In the genomic region with DNA sequence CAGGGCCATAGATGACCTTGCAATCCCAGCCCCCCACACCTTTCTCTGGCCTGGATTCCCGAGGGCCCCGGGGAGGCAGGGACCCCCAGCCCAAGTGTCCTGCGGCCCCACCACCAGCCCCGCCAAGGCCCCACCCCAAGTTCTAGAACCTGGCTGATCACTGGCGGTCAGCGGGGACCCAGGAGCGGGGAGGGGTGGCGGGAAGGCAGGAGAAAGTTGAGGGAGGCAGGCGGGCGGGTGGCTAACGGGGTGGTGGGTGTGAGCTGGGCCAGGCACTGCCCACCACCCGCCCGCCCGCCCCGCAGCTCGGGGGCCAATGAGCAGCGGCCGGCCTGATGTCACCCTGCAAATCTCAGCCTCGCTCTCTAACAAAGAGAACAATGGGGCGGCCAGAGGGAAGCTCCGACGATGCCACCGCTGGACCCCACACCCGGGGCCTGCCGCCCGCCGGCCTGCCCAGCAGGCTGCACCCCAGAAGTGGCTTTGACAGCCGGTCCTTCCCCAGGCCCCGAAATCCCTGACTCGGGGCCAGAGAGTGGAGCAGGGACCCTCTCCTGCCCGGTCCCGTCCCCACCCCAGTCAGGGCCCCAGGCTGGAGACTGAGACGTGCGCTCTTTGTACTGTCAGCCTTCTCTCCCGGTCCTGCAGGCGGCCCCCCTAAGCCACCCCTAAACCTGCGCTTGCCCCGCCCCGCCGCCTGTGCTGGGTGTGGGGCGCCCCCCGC, we compare ENCODE assay signal across 8 cellular contexts. TPM values are rescaled to one million over a fixed set of nuclear protein-coding genes. Genes with fewer than 3 reads are reported as not detected.
DNase-seq lines count a peak whose midpoint lies in the region; ATAC-seq and TF ChIP-seq lines count a peak whose summit lies in the region.

No MANE protein-coding gene starts in this region.

- intact Hi-C loops in A673 (cut with micrococcal nuclease; ENCODE audit: unreplicated experiment), result no loop called here

- peak overlapping the region; percentile 89 for H2AFZ ChIP-seq in osteoblast (ENCODE audit: low read length)

- H3K27me3 Mint-ChIP-seq in activated T-helper 17 cell treated with anti-CD3 and anti-CD28 coated beads, Interleukin-2, amount 50 U/mL, for 72 hours, result peaks cover 4% of the 10 kb centered on the region

- no peak for TF ChIP-seq EP300 in gastroesophageal sphincter (IDR thresholded peaks at IDR 0.05)

- no peaks in the 10 kb centered on the region for H3K9me3 Mint-ChIP-seq in activated T-helper 17 cell treated with anti-CD3 and anti-CD28 coated beads, Interleukin-2, amount 50 U/mL, for 72 hours

- peaks cover 32% of the 10 kb centered on the region for H4K20me1 ChIP-seq in osteoblast (ENCODE audit: insufficient read depth, low read length)

- peak overlapping the region; percentile 84 for H3K4me2 ChIP-seq in osteoblast (ENCODE audit: insufficient read depth, low read length)

- peaks cover 39% of the 10 kb centered on the region for H3K79me2 ChIP-seq in osteoblast (ENCODE audit: insufficient read depth, low read length)

- peaks cover 7% of the 10 kb centered on the region for H3K4me1 ChIP-seq in A673 (ENCODE audit: insufficient read depth, low read length, poor library complexity, severe bottlenecking)
- H3K4me1 ChIP-seq in gastroesophageal sphincter, result peaks cover 0 to 27% (median 11%) of the 10 kb centered on the region in 3 donors
- peaks cover 5% of the 10 kb centered on the region for H3K4me1 ChIP-seq in osteoblast (ENCODE audit: insufficient read depth, low read length)

- no peak overlapping the region for H3K27ac Mint-ChIP-seq in activated T-helper 17 cell treated with anti-CD3 and anti-CD28 coated beads, Interleukin-2, amount 50 U/mL, for 72 hours

- TF ChIP-seq POLR2A in gastroesophageal sphincter (IDR thresholded peaks at IDR 0.05), result peak; percentile 14 to 45

- peak overlapping the region; percentile 96 for H3K4me3 ChIP-seq in A673 (ENCODE audit: low read depth, low read length, poor library complexity, severe bottlenecking)
- H3K4me3 ChIP-seq in WERI-Rb-1 (ENCODE audit: low read depth, low read length), result peak overlapping the region; percentile 82
- peak overlapping the region; percentile 45 to 82 for H3K4me3 ChIP-seq in gastroesophageal sphincter
- peak overlapping the region; percentile 82 for H3K4me3 ChIP-seq in osteoblast (ENCODE audit: insufficient read depth, low read length)

- BruUV-seq in A673 (replicated peaks; lab: Mats Ljungman, UMichigan), result no TSS peak

- H3K36me3 ChIP-seq in A673 (ENCODE audit: insufficient read depth, low read length, poor library complexity, severe bottlenecking) (peaks cover 6% of the 10 kb centered on the region), WERI-Rb-1 (peaks cover 50% of the 10 kb centered on the region), gastroesophageal sphincter (peaks cover 0 to 5% of the 10 kb centered on the region in 2 donors), osteoblast (ENCODE audit: insufficient read depth, low read length) (no peaks in the 10 kb centered on the region)

- POLR2A ChIA-PET in A673 (lab: Charles Lee; ENCODE audit: low non-redundant PET), result no interaction called here

- CTCF ChIA-PET in A673 (lab: Charles Lee), result interaction anchor here (0.7 kb wide), 1 partner anchor 711 kb away, joined by 3 read pairs; no protein-coding TSS in a partner anchor

- H3K27me3 ChIP-seq in A673 (replicated peaks; ENCODE audit: insufficient read depth, low read depth, low read length, poor library complexity), result no peaks in the 10 kb centered on the region
- no peaks in the 10 kb centered on the region for H3K27me3 ChIP-seq in WERI-Rb-1 (ENCODE audit: insufficient read depth, low read depth, severe bottlenecking)
- no peaks in the 10 kb centered on the region for H3K27me3 ChIP-seq in gastroesophageal sphincter
- peaks cover 5% of the 10 kb centered on the region for H3K27me3 ChIP-seq in osteoblast (ENCODE audit: insufficient read depth, low read length)

- no CpG with 5 or more reads among the region's 42 CpGs for WGBS in gastroesophageal sphincter (ENCODE audit: low coverage in 1 of 2), 2 donors

- peak; percentile 77 for ATAC-seq in gastroesophageal sphincter
- no peak for ATAC-seq in activated T-helper 17 cell treated with anti-CD3 and anti-CD28 coated beads, Interleukin-2, amount 50 U/mL, for 72 hours (replicated peaks)

- H3K9me3 ChIP-seq in A673 (ENCODE audit: low read depth, low read length, poor library complexity, severe bottlenecking) (no peaks in the 10 kb centered on the region), WERI-Rb-1 (ENCODE audit: severe bottlenecking) (peaks cover 8% of the 10 kb centered on the region), gastroesophageal sphincter (no peaks in the 10 kb centered on the region), osteoblast (ENCODE audit: low read depth, low read length) (no peaks in the 10 kb centered on the region)

- TF ChIP-seq CTCF in A673 (conservative IDR thresholded peaks at IDR 0.05; ENCODE audit: low read depth, low read length) (no peak), WERI-Rb-1 (IDR thresholded peaks at IDR 0.05; ENCODE audit: low read depth, low read length) (no peak), gastroesophageal sphincter (IDR thresholded peaks at IDR 0.05) (no peak), osteoblast (IDR thresholded peaks at IDR 0.05; ENCODE audit: extremely low read depth, low read depth, low read length) (no peak)

- H3K4me3 Mint-ChIP-seq in activated T-helper 17 cell treated with anti-CD3 and anti-CD28 coated beads, Interleukin-2, amount 50 U/mL, for 72 hours, result no peak overlapping the region

- H3K27ac ChIP-seq in A673 (ENCODE audit: low read depth, low read length, poor library complexity, severe bottlenecking) (peak overlapping the region; percentile 96), WERI-Rb-1 (peak overlapping the region; percentile 99), gastroesophageal sphincter (peak overlapping the region; percentile 51 to 93 (median 92)), osteoblast (ENCODE audit: low read depth, low read length) (peak overlapping the region; percentile 61)

- H3K36me3 Mint-ChIP-seq in activated T-helper 17 cell treated with anti-CD3 and anti-CD28 coated beads, Interleukin-2, amount 50 U/mL, for 72 hours (ENCODE audit: low read depth), result no peaks in the 10 kb centered on the region

- H3K4me1 Mint-ChIP-seq in activated T-helper 17 cell treated with anti-CD3 and anti-CD28 coated beads, Interleukin-2, amount 50 U/mL, for 72 hours, result no peaks in the 10 kb centered on the region

- peak; percentile 75 for DNase-seq in A673 (ENCODE audit: low spot score)
- peak; percentile 23 for DNase-seq in HS-5 (ENCODE audit: low read depth)
- peak; percentile 89 for DNase-seq in WERI-Rb-1
- DNase-seq in osteoblast (ENCODE audit: insufficient read length, low spot score, missing footprints), result peak; percentile 100
- no peak for DNase-seq in NCI-H1930 (lab: John Stamatoyannopoulos, UW)
- no peak for DNase-seq in activated naive CD4-positive, alpha-beta T cell treated with Interleukin-2 at 50 U/mL for 16 hours

RNA-seq across cellular contexts. Expression of a gene that starts 1.6 kb away (rescaled TPM):
- total RNA-seq in A673 (2021) (60.0 and 65.4 TPM in 2 replicates), gastroesophageal sphincter (10 to 100 TPM; 18.8 to 47.8 (median 28.7) TPM), osteoblast (38.0 and 47.0 TPM in 2 replicates)
- 1 to 10 TPM; 6.7 to 8.2 TPM for total RNA-seq in activated T-helper 17 cell treated with anti-CD3 and anti-CD28 coated beads, Interleukin-2, amount 50 U/mL, for 72 hours

RNA-seq across cellular contexts. Expression of a gene that starts 26.1 kb away (rescaled TPM):
- 138 and 139 TPM in 2 replicates for total RNA-seq in A673 (2021)
- total RNA-seq in gastroesophageal sphincter, result 100 to 1,000 TPM in 1 of 4 donors, 10 to 100 TPM in 3; 80.3 to 159 (median 95.7) TPM
- total RNA-seq in osteoblast, result 76.9 and 78.5 TPM in 2 replicates
- total RNA-seq in activated T-helper 17 cell treated with anti-CD3 and anti-CD28 coated beads, Interleukin-2, amount 50 U/mL, for 72 hours, result 100 to 1,000 TPM in 1 of 2 donors, 10 to 100 TPM in 1; 71.5 to 128 TPM

RNA-seq across cellular contexts. Expression of a gene that starts 38.7 kb away (rescaled TPM):
- 256 and 258 TPM in 2 replicates for total RNA-seq in A673 (2021)
- total RNA-seq in gastroesophageal sphincter, result 100 to 1,000 TPM in 1 of 4 donors, 10 to 100 TPM in 3; 78.2 to 102 (median 92.4) TPM
- total RNA-seq in osteoblast, result 37.4 and 39.4 TPM in 2 replicates
- 100 to 1,000 TPM; 120 to 209 TPM for total RNA-seq in activated T-helper 17 cell treated with anti-CD3 and anti-CD28 coated beads, Interleukin-2, amount 50 U/mL, for 72 hours

RNA-seq across cellular contexts. Expression of a gene that starts 42.7 kb away (rescaled TPM):
- total RNA-seq in A673 (2021) (not detected in 2 replicates), gastroesophageal sphincter (under 1 TPM in 1 of 4 donors, not detected in 3; 0.15 TPM), osteoblast (under 0.01 TPM in 1 of 2 replicates, not detected in the other)
- total RNA-seq in activated T-helper 17 cell treated with anti-CD3 and anti-CD28 coated beads, Interleukin-2, amount 50 U/mL, for 72 hours, result not detected

RNA-seq across cellular contexts. Expression of a gene that starts 53.7 kb away (rescaled TPM):
- total RNA-seq in A673 (2021) (0.59 and 0.86 TPM in 2 replicates), gastroesophageal sphincter (1 to 10 TPM; 1.3 to 9.7 (median 3.6) TPM), osteoblast (0.29 and 1.1 TPM in 2 replicates)
- 1 to 10 TPM; 3.0 to 3.9 TPM for total RNA-seq in activated T-helper 17 cell treated with anti-CD3 and anti-CD28 coated beads, Interleukin-2, amount 50 U/mL, for 72 hours

Comparison
In these comparisons a context has a peak if more than half of its experiments do, and no peak if none do; other contexts are left out.
1. DNase-seq: peak in A673 (single experiment), HS-5 (single experiment), WERI-Rb-1 (single experiment) and osteoblast (single experiment); none in NCI-H1930 (0 of 2) and activated naive CD4-positive, alpha-beta T cell treated with Interleukin-2 at 50 U/mL for 16 hours (single experiment).
2. Peak in every context shown above with its lines, with median percentiles within 50 percentile points of each other: H3K27ac ChIP-seq and H3K4me3 ChIP-seq.